1 cellular context compared by ENCODE assay signal in the genomic region with DNA sequence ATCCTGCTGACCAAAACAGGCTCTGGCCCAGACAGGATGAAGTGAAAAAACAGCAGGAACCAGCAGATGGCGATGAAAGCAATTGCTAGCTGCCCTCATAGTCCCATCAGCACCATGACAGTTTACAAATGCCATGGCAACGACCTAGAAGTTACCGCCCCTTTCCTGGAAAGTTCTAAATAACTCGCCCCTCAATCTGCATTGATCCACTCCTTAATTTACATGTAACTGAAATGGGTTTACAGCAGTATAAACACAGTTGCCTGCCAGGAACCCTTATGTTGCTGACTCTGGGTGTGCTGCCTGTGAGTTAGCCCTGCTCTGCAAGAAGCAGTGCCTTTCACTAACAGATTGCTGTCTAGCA.
TF ChIP-seq lines count a peak whose summit lies in the region.

No MANE protein-coding gene starts in this region.

TF ChIP-seq in WTC11, 78 proteins besides CTCF, POLR2A, EP300 and RAD21 (continued from another document):
- TF ChIP-seq, protein P1, sequence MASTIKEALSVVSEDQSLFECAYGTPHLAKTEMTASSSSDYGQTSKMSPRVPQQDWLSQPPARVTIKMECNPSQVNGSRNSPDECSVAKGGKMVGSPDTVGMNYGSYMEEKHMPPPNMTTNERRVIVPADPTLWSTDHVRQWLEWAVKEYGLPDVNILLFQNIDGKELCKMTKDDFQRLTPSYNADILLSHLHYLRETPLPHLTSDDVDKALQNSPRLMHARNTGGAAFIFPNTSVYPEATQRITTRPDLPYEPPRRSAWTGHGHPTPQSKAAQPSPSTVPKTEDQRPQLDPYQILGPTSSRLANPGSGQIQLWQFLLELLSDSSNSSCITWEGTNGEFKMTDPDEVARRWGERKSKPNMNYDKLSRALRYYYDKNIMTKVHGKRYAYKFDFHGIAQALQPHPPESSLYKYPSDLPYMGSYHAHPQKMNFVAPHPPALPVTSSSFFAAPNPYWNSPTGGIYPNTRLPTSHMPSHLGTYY (CRISPR knock-in tag; IDR thresholded peaks at IDR 0.05), result no peak
- TF ChIP-seq, protein P2, sequence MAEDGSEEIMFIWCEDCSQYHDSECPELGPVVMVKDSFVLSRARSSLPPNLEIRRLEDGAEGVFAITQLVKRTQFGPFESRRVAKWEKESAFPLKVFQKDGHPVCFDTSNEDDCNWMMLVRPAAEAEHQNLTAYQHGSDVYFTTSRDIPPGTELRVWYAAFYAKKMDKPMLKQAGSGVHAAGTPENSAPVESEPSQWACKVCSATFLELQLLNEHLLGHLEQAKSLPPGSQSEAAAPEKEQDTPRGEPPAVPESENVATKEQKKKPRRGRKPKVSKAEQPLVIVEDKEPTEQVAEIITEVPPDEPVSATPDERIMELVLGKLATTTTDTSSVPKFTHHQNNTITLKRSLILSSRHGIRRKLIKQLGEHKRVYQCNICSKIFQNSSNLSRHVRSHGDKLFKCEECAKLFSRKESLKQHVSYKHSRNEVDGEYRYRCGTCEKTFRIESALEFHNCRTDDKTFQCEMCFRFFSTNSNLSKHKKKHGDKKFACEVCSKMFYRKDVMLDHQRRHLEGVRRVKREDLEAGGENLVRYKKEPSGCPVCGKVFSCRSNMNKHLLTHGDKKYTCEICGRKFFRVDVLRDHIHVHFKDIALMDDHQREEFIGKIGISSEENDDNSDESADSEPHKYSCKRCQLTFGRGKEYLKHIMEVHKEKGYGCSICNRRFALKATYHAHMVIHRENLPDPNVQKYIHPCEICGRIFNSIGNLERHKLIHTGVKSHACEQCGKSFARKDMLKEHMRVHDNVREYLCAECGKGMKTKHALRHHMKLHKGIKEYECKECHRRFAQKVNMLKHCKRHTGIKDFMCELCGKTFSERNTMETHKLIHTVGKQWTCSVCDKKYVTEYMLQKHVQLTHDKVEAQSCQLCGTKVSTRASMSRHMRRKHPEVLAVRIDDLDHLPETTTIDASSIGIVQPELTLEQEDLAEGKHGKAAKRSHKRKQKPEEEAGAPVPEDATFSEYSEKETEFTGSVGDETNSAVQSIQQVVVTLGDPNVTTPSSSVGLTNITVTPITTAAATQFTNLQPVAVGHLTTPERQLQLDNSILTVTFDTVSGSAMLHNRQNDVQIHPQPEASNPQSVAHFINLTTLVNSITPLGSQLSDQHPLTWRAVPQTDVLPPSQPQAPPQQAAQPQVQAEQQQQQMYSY (CRISPR knock-in tag; IDR thresholded peaks at IDR 0.05), result no peak
